1 cellular context compared by ENCODE assay signal in the genomic region with DNA sequence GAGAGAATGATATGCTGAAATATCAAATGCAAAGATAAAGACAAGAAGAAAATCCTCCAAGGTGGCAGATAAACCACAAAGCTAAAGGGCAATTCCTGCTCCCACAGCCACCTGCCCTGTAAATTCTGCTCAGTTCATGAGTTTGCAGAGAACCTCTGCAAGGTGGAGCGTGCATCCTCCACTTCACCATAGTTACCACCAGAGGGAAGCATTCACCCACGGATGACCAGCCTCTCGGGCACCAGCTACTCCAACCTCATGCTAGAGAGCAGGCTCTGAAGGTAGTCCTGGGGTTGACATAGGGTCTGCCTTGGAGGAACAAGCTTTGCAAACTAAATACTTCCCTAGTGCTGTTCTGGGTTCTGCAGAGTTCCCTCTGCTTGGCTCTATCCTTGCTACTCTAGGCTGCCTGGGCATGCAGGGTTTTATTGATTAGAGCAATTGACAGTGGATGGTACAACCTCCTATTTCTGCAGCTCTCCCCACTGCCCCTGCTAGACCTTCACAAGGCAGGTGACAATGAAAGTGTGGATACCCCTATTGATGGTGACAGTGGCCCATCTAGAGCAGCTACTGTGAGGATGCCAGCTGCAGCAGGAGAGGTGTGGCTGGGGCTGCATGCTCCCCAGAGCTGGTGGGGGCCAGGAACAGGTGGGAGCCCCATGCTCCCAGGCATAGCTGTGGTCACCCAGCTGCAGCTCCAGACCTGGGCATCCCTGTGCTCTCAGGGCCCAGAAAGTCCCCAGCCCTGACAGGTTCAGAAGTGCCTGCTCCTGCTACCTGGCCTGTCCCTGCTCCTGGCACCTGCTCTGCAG.
TF ChIP-seq lines count a peak whose summit lies in the region.

No MANE protein-coding gene starts in this region.

TF ChIP-seq in HepG2, 621 proteins besides CTCF, POLR2A, EP300 and RAD21 (continued from another document):
- no peak for TF ChIP-seq PHF20 (CRISPR knock-in tag; IDR thresholded peaks at IDR 0.05)
- TF ChIP-seq, protein P1, sequence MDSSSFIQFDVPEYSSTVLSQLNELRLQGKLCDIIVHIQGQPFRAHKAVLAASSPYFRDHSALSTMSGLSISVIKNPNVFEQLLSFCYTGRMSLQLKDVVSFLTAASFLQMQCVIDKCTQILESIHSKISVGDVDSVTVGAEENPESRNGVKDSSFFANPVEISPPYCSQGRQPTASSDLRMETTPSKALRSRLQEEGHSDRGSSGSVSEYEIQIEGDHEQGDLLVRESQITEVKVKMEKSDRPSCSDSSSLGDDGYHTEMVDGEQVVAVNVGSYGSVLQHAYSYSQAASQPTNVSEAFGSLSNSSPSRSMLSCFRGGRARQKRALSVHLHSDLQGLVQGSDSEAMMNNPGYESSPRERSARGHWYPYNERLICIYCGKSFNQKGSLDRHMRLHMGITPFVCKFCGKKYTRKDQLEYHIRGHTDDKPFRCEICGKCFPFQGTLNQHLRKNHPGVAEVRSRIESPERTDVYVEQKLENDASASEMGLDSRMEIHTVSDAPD (CRISPR knock-in tag; IDR thresholded peaks at IDR 0.05): no peak
- no peak for TF ChIP-seq ARID4A (CRISPR knock-in tag; IDR thresholded peaks at IDR 0.05; ENCODE audit: borderline replicate concordance)
- TF ChIP-seq, protein P2, sequence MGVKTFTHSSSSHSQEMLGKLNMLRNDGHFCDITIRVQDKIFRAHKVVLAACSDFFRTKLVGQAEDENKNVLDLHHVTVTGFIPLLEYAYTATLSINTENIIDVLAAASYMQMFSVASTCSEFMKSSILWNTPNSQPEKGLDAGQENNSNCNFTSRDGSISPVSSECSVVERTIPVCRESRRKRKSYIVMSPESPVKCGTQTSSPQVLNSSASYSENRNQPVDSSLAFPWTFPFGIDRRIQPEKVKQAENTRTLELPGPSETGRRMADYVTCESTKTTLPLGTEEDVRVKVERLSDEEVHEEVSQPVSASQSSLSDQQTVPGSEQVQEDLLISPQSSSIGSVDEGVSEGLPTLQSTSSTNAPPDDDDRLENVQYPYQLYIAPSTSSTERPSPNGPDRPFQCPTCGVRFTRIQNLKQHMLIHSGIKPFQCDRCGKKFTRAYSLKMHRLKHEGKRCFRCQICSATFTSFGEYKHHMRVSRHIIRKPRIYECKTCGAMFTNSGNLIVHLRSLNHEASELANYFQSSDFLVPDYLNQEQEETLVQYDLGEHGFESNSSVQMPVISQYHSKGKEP (CRISPR knock-in tag; IDR thresholded peaks at IDR 0.05): no peak
- peak; percentile 46; the same call in 1 of the 2 replicates for TF ChIP-seq THAP11 (CRISPR knock-in tag; IDR thresholded peaks at IDR 0.05)
